ENCODE assay signal across 1 cellular context in the genomic region with DNA sequence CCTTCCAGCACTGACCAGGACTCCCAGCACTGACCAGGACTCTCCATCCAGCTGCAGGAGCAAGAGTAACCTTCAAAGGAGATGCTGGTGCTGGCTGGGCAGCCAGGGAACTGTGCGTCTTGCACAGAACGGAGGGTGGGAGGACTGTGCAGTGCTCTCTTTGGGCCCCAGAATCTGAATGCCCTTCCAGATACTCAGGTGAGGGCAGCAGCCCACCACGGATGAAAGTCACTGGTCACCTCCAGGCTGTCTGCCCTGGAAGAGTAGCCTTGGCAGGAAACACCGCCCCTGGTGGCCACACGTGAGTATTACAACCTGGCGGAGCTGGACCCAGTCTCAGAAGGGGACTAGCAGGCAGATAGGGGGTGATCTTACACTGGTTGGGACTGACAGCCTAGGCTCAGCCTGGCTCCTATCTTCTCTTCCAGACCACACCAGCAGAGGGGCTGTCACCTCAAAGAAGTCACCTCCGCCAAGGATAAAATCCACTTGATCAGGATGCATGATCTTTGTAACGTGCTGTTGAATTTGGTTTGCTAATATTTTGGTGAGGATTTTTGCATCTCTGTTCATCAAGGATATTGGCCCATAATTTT.
TF ChIP-seq lines count a peak whose summit lies in the region.

No MANE protein-coding gene starts in this region.

TF ChIP-seq in H1, 55 proteins besides CTCF, POLR2A, EP300 and RAD21 (continued from another document):
- TF ChIP-seq, protein P1, sequence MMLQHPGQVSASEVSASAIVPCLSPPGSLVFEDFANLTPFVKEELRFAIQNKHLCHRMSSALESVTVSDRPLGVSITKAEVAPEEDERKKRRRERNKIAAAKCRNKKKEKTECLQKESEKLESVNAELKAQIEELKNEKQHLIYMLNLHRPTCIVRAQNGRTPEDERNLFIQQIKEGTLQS (IDR thresholded peaks at IDR 0.05; ENCODE audit: insufficient read depth, low read depth, low read length), result peak; percentile 44; the same call in 1 of the 2 replicates
- TF ChIP-seq ASH2L (IDR thresholded peaks at IDR 0.05; ENCODE audit: low read length) (no peak), YY1 (IDR thresholded peaks at IDR 0.05; ENCODE audit: low read depth, low read length) (0 out of 2 replicates have a peak, but pooled peaks have one; percentile 49), RFX5 (IDR thresholded peaks at IDR 0.05; ENCODE audit: borderline replicate concordance, low read depth, low read length) (no peak), SP4 (IDR thresholded peaks at IDR 0.05; ENCODE audit: low read length) (no peak), MAFK (IDR thresholded peaks at IDR 0.05; ENCODE audit: low read depth, low read length) (no peak), RBBP5 (IDR thresholded peaks at IDR 0.05; ENCODE audit: borderline replicate concordance, low read depth, low read length) (no peak), KDM5A (IDR thresholded peaks at IDR 0.05; ENCODE audit: low read length) (no peak), KDM4A (IDR thresholded peaks at IDR 0.05; ENCODE audit: low read depth, low read length, severe bottlenecking) (no peak), TAF1 (IDR thresholded peaks at IDR 0.05; ENCODE audit: low read depth, low read length) (no peak), SRF (IDR thresholded peaks at IDR 0.05; ENCODE audit: low read depth, low read length) (no peak), SP2 (IDR thresholded peaks at IDR 0.05; ENCODE audit: low read length) (no peak), RXRA (IDR thresholded peaks at IDR 0.05; ENCODE audit: insufficient read depth, low read depth, low read length) (no peak), CBX5 (IDR thresholded peaks at IDR 0.05; ENCODE audit: low read depth, low read length) (no peak), PHF8 (conservative IDR thresholded peaks at IDR 0.05; ENCODE audit: low read depth, low read length) (no peak), FOSL1 (IDR thresholded peaks at IDR 0.05; ENCODE audit: insufficient read depth, low read depth, low read length) (no peak), BACH1 (IDR thresholded peaks at IDR 0.05; ENCODE audit: low read length) (no peak), USF2 (IDR thresholded peaks at IDR 0.05; ENCODE audit: low read length) (0 out of 2 replicates have a peak, but pooled peaks have one; percentile 15), NANOG (IDR thresholded peaks at IDR 0.05; ENCODE audit: insufficient read depth, low read depth, low read length, poor library complexity, severe bottlenecking) (no peak), ZNF274 (IDR thresholded peaks at IDR 0.05; ENCODE audit: borderline replicate concordance, extremely low read depth, low read length) (no peak), CREB1 (IDR thresholded peaks at IDR 0.05) (peak; percentile 42), EGR1 (IDR thresholded peaks at IDR 0.05; ENCODE audit: borderline replicate concordance, low read depth, low read length) (no peak), CHD7 (IDR thresholded peaks at IDR 0.05; ENCODE audit: insufficient replicate concordance, low read length) (no peak), HDAC2 (IDR thresholded peaks at IDR 0.05; ENCODE audit: borderline replicate concordance in 1 of 2, low read depth in 2 of 2, low read length in 2 of 2) (no peak), TAF7 (optimal IDR thresholded peaks at IDR 0.05; ENCODE audit: borderline replicate concordance, low read depth, low read length) (peak; percentile 33), SUZ12 (IDR thresholded peaks at IDR 0.05; ENCODE audit: low read length) (no peak), SIX5 (IDR thresholded peaks at IDR 0.05; ENCODE audit: low read depth, low read length) (no peak), POLR2AphosphoS5 (IDR thresholded peaks at IDR 0.05; ENCODE audit: low read depth, low read length) (no peak), BRCA1 (IDR thresholded peaks at IDR 0.05; ENCODE audit: low read depth, low read length) (no peak), HDAC6 (IDR thresholded peaks at IDR 0.05; ENCODE audit: low read depth, low read length) (no peak), ATF2 (IDR thresholded peaks at IDR 0.05; ENCODE audit: low read length) (peak; percentile 63; the same call in 1 of the 2 replicates), EZH2 (IDR thresholded peaks at IDR 0.05; ENCODE audit: low read depth, low read length, severe bottlenecking) (no peak), BCL11A (IDR thresholded peaks at IDR 0.05; ENCODE audit: low read depth in 2 of 2, low read length in 2 of 2) (no peak), GTF2F1 (IDR thresholded peaks at IDR 0.05; ENCODE audit: borderline replicate concordance, low read depth, low read length) (no peak), NRF1 (IDR thresholded peaks at IDR 0.05; ENCODE audit: low read depth, low read length) (no peak), TBP (IDR thresholded peaks at IDR 0.05; ENCODE audit: low read depth, low read length) (peak; percentile 66; the same call in 1 of the 2 replicates), SIRT6 (IDR thresholded peaks at IDR 0.05; ENCODE audit: low read length) (no peak), SIN3A (conservative IDR thresholded peaks at IDR 0.05 in 1 of 2, IDR thresholded peaks at IDR 0.05 in 1 of 2; ENCODE audit: low read depth in 1 of 2, low read length in 2 of 2) (peak in 1 of 2 experiments; percentile 81; a peak in 2 of 4 replicates)
